In the genomic region with DNA sequence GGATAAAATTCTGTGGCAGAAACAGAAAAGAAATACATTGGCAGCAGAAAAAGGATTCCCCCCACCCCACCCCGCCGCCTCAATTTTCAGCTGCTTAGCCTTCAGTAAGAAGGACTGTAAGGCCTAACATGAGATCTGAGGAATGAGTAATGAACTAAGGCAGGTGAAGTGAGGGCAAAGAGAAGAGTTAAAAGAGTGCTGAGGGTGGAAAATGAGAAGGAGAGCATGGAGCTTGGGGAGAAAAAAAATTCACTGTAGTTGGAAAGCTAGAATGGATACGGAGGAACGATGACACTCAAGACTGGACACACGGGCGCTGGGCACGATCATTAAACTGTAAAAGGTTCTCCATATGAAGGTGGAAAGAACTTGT, we compare ENCODE assay signal across 14 cellular contexts. TPM values are rescaled to one million over a fixed set of nuclear protein-coding genes. Genes with fewer than 3 reads are reported as not detected.
DNase-seq lines count a peak whose midpoint lies in the region; FAIRE-seq and TF ChIP-seq lines count a peak whose summit lies in the region.
"Had no signal": no experiment of that assay in that cellular context is flagged by ENCODE, and none has a peak within 500 bp of the region (broad histone marks: within the 10 kb centered on the region; RNA-seq: fewer than 3 reads in every experiment).

No MANE protein-coding gene starts in this region.

- peak overlapping the region; percentile 15 to 63 (median 59) for H3K4me3 Mint-ChIP-seq in nephron

- no peak overlapping the region for H3K27ac ChIP-seq in OCI-LY3 (ENCODE audit: low read length)
- H3K27ac ChIP-seq: pancreas, stomach had no signal

- no peak overlapping the region for H3K9ac ChIP-seq in OCI-LY3 (ENCODE audit: low read length)

- H3K4me2 ChIP-seq in OCI-LY3 (ENCODE audit: low read length) = 0 out of 2 replicates have a peak overlapping the region, but pooled peaks have one; percentile 12

- H3K4me1 ChIP-seq in OCI-LY3 (ENCODE audit: low read length) = no peaks in the 10 kb centered on the region
- H3K4me1 ChIP-seq: pancreas had no signal

- H2AFZ ChIP-seq in OCI-LY3 (ENCODE audit: low read depth, low read length) = no peak overlapping the region

- no peaks in the 10 kb centered on the region for H3K79me2 ChIP-seq in OCI-LY3 (ENCODE audit: low read length)

- H3K27me3 Mint-ChIP-seq in nephron (ENCODE audit: low read depth) = peaks cover 100% of the 10 kb centered on the region

- peaks cover 9% of the 10 kb centered on the region for H3K9me3 Mint-ChIP-seq in nephron

- H3K4me3 ChIP-seq in GM08714 (ENCODE audit: low read length) (peak overlapping the region; percentile 26), OCI-LY3 (ENCODE audit: low read length) (no peak overlapping the region), choroid plexus epithelial cell (ENCODE audit: low read depth, low read length) (peak overlapping the region; percentile 38)
- H3K4me3 ChIP-seq: pancreas, stomach had no signal

- H3K36me3 Mint-ChIP-seq in nephron (ENCODE audit: low read depth) = no peaks in the 10 kb centered on the region

- H3K27me3 ChIP-seq in OCI-LY3 (ENCODE audit: low read depth, low read length) = no peaks in the 10 kb centered on the region

- no peak for FAIRE-seq in frontal cortex (lab: Jason Lieb, UNC)
- FAIRE-seq: pancreas had no signal

- TF ChIP-seq CTCF in OCI-LY3 (IDR thresholded peaks at IDR 0.05; ENCODE audit: low read depth, low read length) = no peak
- TF ChIP-seq CTCF in choroid plexus epithelial cell (conservative IDR thresholded peaks at IDR 0.05; ENCODE audit: low read depth, low read length) = no peak
- TF ChIP-seq CTCF in nephron (IDR thresholded peaks at IDR 0.05; ENCODE audit: unreplicated experiment in 3 of 3) = no peak

- H3K9me3 ChIP-seq in OCI-LY3 (ENCODE audit: insufficient read depth, low read length) = no peaks in the 10 kb centered on the region
- H3K9me3 ChIP-seq: pancreas had no signal

- peaks cover 19% of the 10 kb centered on the region for H3K4me1 Mint-ChIP-seq in nephron

- no peaks in the 10 kb centered on the region for H3K36me3 ChIP-seq in OCI-LY3 (replicated peaks; ENCODE audit: low read depth, low read length)
- H3K36me3 ChIP-seq: pancreas, stomach had no signal

- no peak overlapping the region for H3K27ac Mint-ChIP-seq in nephron

- no peak for DNase-seq in choroid plexus epithelial cell (ENCODE audit: low read depth)
- DNase-seq in NCI-H1694 treated with DMSO at 0.1 percent for 48 hours (lab: John Stamatoyannopoulos, UW) = no peak
- no peak for DNase-seq in frontal cortex (ENCODE audit: low spot score in 2 of 2)
- no peak for DNase-seq in dermis blood vessel endothelial cell
- DNase-seq: cerebellar nuclear complex, foreskin melanocyte, left ventricle myocardium superior, MM.1S, pancreas, Right ventricle myocardium superior, stomach had no signal

- no peaks in the 10 kb centered on the region for H4K20me1 ChIP-seq in OCI-LY3 (ENCODE audit: insufficient read depth, low read length)

RNA-seq across cellular contexts. Expression of a gene that starts 14.6 kb away (rescaled TPM):
- not detected for total RNA-seq in frontal cortex
- total RNA-seq in dermis blood vessel endothelial cell = not detected in 2 replicates
- total RNA-seq: left ventricle myocardium superior, Right ventricle myocardium superior, stomach had no signal

RNA-seq across cellular contexts. Expression of a gene that starts 50.0 kb away (rescaled TPM):
- total RNA-seq in frontal cortex = 0.41 TPM
- total RNA-seq in dermis blood vessel endothelial cell = 0.14 TPM in 1 of 2 replicates, not detected in the other
- total RNA-seq: left ventricle myocardium superior, Right ventricle myocardium superior had no signal
